ENCODE assay signal across 12 cellular contexts in genomic region chr3:22713936-22714335, GRCh38.
DNase-seq lines count a peak whose midpoint lies in the region; ATAC-seq and TF ChIP-seq lines count a peak whose summit lies in the region.
"Had no signal": no experiment of that assay in that cellular context is flagged by ENCODE, and none has a peak within 500 bp of the region (broad histone marks: within the 10 kb centered on the region; RNA-seq: fewer than 3 reads in every experiment).

No MANE protein-coding gene starts in this region.

- H3K27ac ChIP-seq in GM23248: no peak overlapping the region
- peak overlapping the region; percentile 42 for H3K27ac ChIP-seq in PC-3 (ENCODE audit: low read length)

- POLR2A ChIA-PET in PC-3 (lab: Charles Lee; ENCODE audit: unreplicated experiment): no interaction called here

- H3K9me2 ChIP-seq in GM23248 (ENCODE audit: insufficient read depth): no peaks in the 10 kb centered on the region
- no peaks in the 10 kb centered on the region for H3K9me2 ChIP-seq in PC-3 (replicated peaks; ENCODE audit: low read length)

- H3K27me3 Mint-ChIP-seq in progenitor cell of endocrine pancreas: no peaks in the 10 kb centered on the region
- H3K27me3 Mint-ChIP-seq: activated B cell treated with CpG ODN at 0.5 μM for 24 hours, type B pancreatic cell had no signal

- H3K4me2 ChIP-seq in GM23248 (ENCODE audit: unreplicated experiment) (no peak overlapping the region), PC-3 (ENCODE audit: low read length) (peak overlapping the region; percentile 52)

- DNase-seq in GM23248 (peak; percentile 81), PC-3 (peak; percentile 90), epithelial cell of esophagus (ENCODE audit: low read depth) (peak; percentile 96), progenitor cell of endocrine pancreas (ENCODE audit: low spot score, unreplicated experiment) (no peak), globus pallidus (ENCODE audit: low spot score) (no peak)
- DNase-seq: activated B cell treated with CpG ODN at 0.5 μM for 24 hours, NCI-H2171 treated with DMSO at 0.1 percent for 48 hours had no signal

- no peak overlapping the region for H3K4me3 ChIP-seq in GM23248
- H3K4me3 ChIP-seq in PC-3 (ENCODE audit: low read length): no peak overlapping the region
- H3K4me3 ChIP-seq in epithelial cell of esophagus (ENCODE audit: low read length): no peak overlapping the region

- no peak overlapping the region for H3K9ac ChIP-seq in GM23248
- no peak overlapping the region for H3K9ac ChIP-seq in PC-3 (ENCODE audit: low read length)

- H3K4me3 Mint-ChIP-seq in progenitor cell of endocrine pancreas (ENCODE audit: low read depth): no peak overlapping the region
- H3K4me3 Mint-ChIP-seq: activated B cell treated with CpG ODN at 0.5 μM for 24 hours, type B pancreatic cell had no signal

- ATAC-seq in PC-3 (peak; percentile 100), HG02571 (IDR thresholded peaks at IDR 0.05; ENCODE audit: unreplicated experiment) (no peak), GM19035 (IDR thresholded peaks at IDR 0.05; ENCODE audit: unreplicated experiment) (no peak), HG02610 (IDR thresholded peaks at IDR 0.05; ENCODE audit: unreplicated experiment) (no peak)
- ATAC-seq: activated naive CD4-positive, alpha-beta T cell treated with anti-CD3 and anti-CD28 coated beads, Interleukin-2, amount 50 U/mL, for 72 hours had no signal

- H3K79me2 ChIP-seq in GM23248 (ENCODE audit: insufficient read depth) (no peaks in the 10 kb centered on the region), PC-3 (ENCODE audit: low read length) (no peaks in the 10 kb centered on the region)

- H4K20me1 ChIP-seq in GM23248 (ENCODE audit: insufficient read depth) (no peaks in the 10 kb centered on the region), PC-3 (ENCODE audit: low read length) (no peaks in the 10 kb centered on the region)

- H3K27me3 ChIP-seq in GM23248 (replicated peaks; ENCODE audit: insufficient read depth) (no peaks in the 10 kb centered on the region), PC-3 (ENCODE audit: low read length) (no peaks in the 10 kb centered on the region)

- peak overlapping the region; percentile 27 for H3K27ac Mint-ChIP-seq in progenitor cell of endocrine pancreas
- H3K27ac Mint-ChIP-seq: activated B cell treated with CpG ODN at 0.5 μM for 24 hours; activated naive CD4-positive, alpha-beta T cell treated with anti-CD3 and anti-CD28 coated beads, Interleukin-2, amount 50 U/mL, for 72 hours; type B pancreatic cell had no signal

- H3F3A ChIP-seq in GM23248 (ENCODE audit: insufficient read depth) (0 out of 2 replicates have a peak, but pooled peaks cover 4% of the 10 kb centered on the region), PC-3 (ENCODE audit: low read length, unreplicated experiment) (no peaks in the 10 kb centered on the region)

- peaks cover 22% of the 10 kb centered on the region for H3K9me3 Mint-ChIP-seq in progenitor cell of endocrine pancreas (ENCODE audit: low read depth)

- H3K4me1 ChIP-seq in GM23248 (ENCODE audit: insufficient read depth): peaks cover 9% of the 10 kb centered on the region; the same call in 1 of the 2 replicates
- peaks cover 7% of the 10 kb centered on the region for H3K4me1 ChIP-seq in PC-3 (ENCODE audit: insufficient read depth, low read length)

- intact Hi-C loops in PC-3 (cut with micrococcal nuclease): no loop called here

- BruUV-seq in PC-3 (replicated peaks; lab: Mats Ljungman, UMichigan): no TSS peak

- no peaks in the 10 kb centered on the region for H3K36me3 Mint-ChIP-seq in progenitor cell of endocrine pancreas (ENCODE audit: insufficient read depth)
- H3K36me3 Mint-ChIP-seq: type B pancreatic cell had no signal

- no peaks in the 10 kb centered on the region for H3K4me1 Mint-ChIP-seq in progenitor cell of endocrine pancreas (ENCODE audit: low read depth)
- H3K4me1 Mint-ChIP-seq: activated B cell treated with CpG ODN at 0.5 μM for 24 hours had no signal

- H2AFZ ChIP-seq in GM23248: no peak overlapping the region
- H2AFZ ChIP-seq in PC-3 (ENCODE audit: low read length): peak overlapping the region; percentile 25; the same call in 1 of the 2 replicates

- in situ Hi-C loops in GM23248 (cut with MboI): no loop called here

- H3K36me3 ChIP-seq in GM23248 (ENCODE audit: low read depth) (no peaks in the 10 kb centered on the region), PC-3 (ENCODE audit: low read depth, low read length) (no peaks in the 10 kb centered on the region)

- CTCF ChIA-PET in PC-3 (lab: Charles Lee): no interaction called here

- H3K9me3 ChIP-seq in GM23248 (ENCODE audit: low read depth): no peaks in the 10 kb centered on the region
- H3K9me3 ChIP-seq in PC-3 (ENCODE audit: low read length): no peaks in the 10 kb centered on the region

- no peak for TF ChIP-seq CTCF in PC-3 (conservative IDR thresholded peaks at IDR 0.05; ENCODE audit: low read depth, low read length)
- TF ChIP-seq CTCF in epithelial cell of esophagus (IDR thresholded peaks at IDR 0.05; ENCODE audit: insufficient read depth, low read depth, low read length, missing control alignments): no peak
- TF ChIP-seq CTCF in progenitor cell of endocrine pancreas (IDR thresholded peaks at IDR 0.05; ENCODE audit: unreplicated experiment): no peak

- WGBS in GM23248 (ENCODE audit: low coverage in 1 of 2, low lambda C conversion rate in 2 of 2, missing lambda C conversion rate in 2 of 2), 2 experiments: 1 to 2% methylated on average over 3 of the region's 3 CpGs

Comparison
In these comparisons a context has a peak if more than half of its experiments do, and no peak if none do; other contexts are left out.
1. DNase-seq: peak in GM23248 (single experiment), PC-3 (single experiment) and epithelial cell of esophagus (single experiment); none in progenitor cell of endocrine pancreas (single experiment) and globus pallidus (single experiment).